1 cellular context compared by ENCODE assay signal in the genomic region with DNA sequence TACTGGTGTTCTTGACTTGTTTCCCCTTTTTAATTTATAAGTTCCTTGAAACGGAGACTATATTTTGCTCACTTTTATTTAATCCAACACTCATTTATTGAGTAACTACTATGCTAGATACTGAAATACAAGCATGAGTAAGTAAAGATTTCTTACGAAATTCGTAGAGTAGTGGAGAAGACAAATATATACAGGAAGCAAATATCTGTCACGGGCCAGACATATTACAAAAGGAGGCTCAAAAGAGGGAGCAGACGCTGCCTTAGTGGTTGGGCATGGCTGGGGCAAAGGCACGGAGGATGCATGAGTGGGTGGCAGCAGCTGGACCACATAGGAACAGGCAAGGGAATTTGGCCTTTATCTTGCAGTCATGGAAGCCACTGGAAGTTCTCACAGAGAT.
TF ChIP-seq lines count a peak whose summit lies in the region.

No MANE protein-coding gene starts in this region.

TF ChIP-seq in GM23338, 12 proteins besides CTCF, POLR2A, EP300 and RAD21:
- TF ChIP-seq ZNF462 (CRISPR knock-in tag; IDR thresholded peaks at IDR 0.05) = no peak
- TF ChIP-seq STAT1 (IDR thresholded peaks at IDR 0.05; ENCODE audit: unreplicated experiment) = no peak
- TF ChIP-seq ZNF331 (CRISPR knock-in tag; IDR thresholded peaks at IDR 0.05; ENCODE audit: low read depth) = no peak
- no peak for TF ChIP-seq ZNF114 (CRISPR knock-in tag; IDR thresholded peaks at IDR 0.05)
- no peak for TF ChIP-seq REST (IDR thresholded peaks at IDR 0.05; ENCODE audit: unreplicated experiment)
- TF ChIP-seq ETS1 (IDR thresholded peaks at IDR 0.05) = no peak
- no peak for TF ChIP-seq CREB1 (CRISPR knock-in tag; IDR thresholded peaks at IDR 0.05; ENCODE audit: low read depth)
- no peak for TF ChIP-seq EZH2phosphoT487 (IDR thresholded peaks at IDR 0.05; ENCODE audit: unreplicated experiment)
- TF ChIP-seq JUNB (IDR thresholded peaks at IDR 0.05; ENCODE audit: unreplicated experiment) = no peak
- TF ChIP-seq NANOG (IDR thresholded peaks at IDR 0.05; ENCODE audit: borderline replicate concordance) = no peak
- TF ChIP-seq POLR2AphosphoS5 (IDR thresholded peaks at IDR 0.05; ENCODE audit: low read depth) = no peak
- TF ChIP-seq EZH2 (IDR thresholded peaks at IDR 0.05; ENCODE audit: low read depth, unreplicated experiment) = no peak
